8 cellular contexts compared by ENCODE assay signal in genomic region chr15:20255641-20256040, GRCh38.
DNase-seq lines count a peak whose midpoint lies in the region; ATAC-seq and TF ChIP-seq lines count a peak whose summit lies in the region.
"Not testable (repeated sequence)": the region's sequence is repeated elsewhere in the genome, so short reads cannot be mapped to it uniquely, and the experiment has no call there.

No MANE protein-coding gene starts in this region.

- not testable (repeated sequence) for TF ChIP-seq CTCF in chondrocyte (IDR thresholded peaks at IDR 0.05); mucosa of descending colon (IDR thresholded peaks at IDR 0.05); upper lobe of right lung (IDR thresholded peaks at IDR 0.05)

- not testable (repeated sequence) for H3K4me3 Mint-ChIP-seq in T-helper 17 cell; chondrocyte (ENCODE audit: unreplicated experiment); natural killer cell treated with Interleukin-12 subunit alpha and Interleukin-12 subunit beta and Interleukin-15 and Interleukin-18, amount 100 ng/mL, for 72 hours; stimulated activated memory B cell treated with anti-CD40 and anti-IgM and Interleukin-4, amounts not matched to agents 10 μg/mL and 1 μg/mL and 100 μg/mL, for 72 hours

- not testable (repeated sequence) for H3K4me1 Mint-ChIP-seq in T-helper 17 cell; chondrocyte (ENCODE audit: low read depth); natural killer cell treated with Interleukin-12 subunit alpha and Interleukin-12 subunit beta and Interleukin-15 and Interleukin-18, amount 100 ng/mL, for 72 hours (ENCODE audit: low read depth in 2 of 2); stimulated activated memory B cell treated with anti-CD40 and anti-IgM and Interleukin-4, amounts not matched to agents 10 μg/mL and 1 μg/mL and 100 μg/mL, for 72 hours

- H3K4me3 ChIP-seq in mucosa of descending colon, upper lobe of right lung: not testable (repeated sequence)

- peak overlapping the region; percentile 8 for H3K27ac Mint-ChIP-seq in T-helper 17 cell
- H3K27ac Mint-ChIP-seq in chondrocyte (ENCODE audit: unreplicated experiment); natural killer cell treated with Interleukin-12 subunit alpha and Interleukin-12 subunit beta and Interleukin-15 and Interleukin-18, amount 100 ng/mL, for 72 hours; stimulated activated memory B cell treated with anti-CD40 and anti-IgM and Interleukin-4, amounts not matched to agents 10 μg/mL and 1 μg/mL and 100 μg/mL, for 72 hours: not testable (repeated sequence)

- not testable (repeated sequence) for H3K9me3 ChIP-seq in T-helper 17 cell (ENCODE audit: control insufficient read depth, low read length, poor library complexity, severe bottlenecking); upper lobe of right lung
- peaks cover 87% of the 10 kb centered on the region for H3K9me3 ChIP-seq in mucosa of descending colon

- not testable (repeated sequence) for H3K27me3 ChIP-seq in upper lobe of right lung

- DNase-seq in D341Med (ENCODE audit: low spot score) (peak; percentile 8), chondrocyte (ENCODE audit: low spot score) (peak; percentile 97)
- not testable (repeated sequence) for DNase-seq in T-helper 17 cell; mucosa of descending colon; natural killer cell treated with Interleukin-12 subunit alpha and Interleukin-12 subunit beta and Interleukin-15 and Interleukin-18, amount 100 ng/mL, for 72 hours (ENCODE audit: low spot score); upper lobe of right lung

- H3K4me1 ChIP-seq in mucosa of descending colon (ENCODE audit: low read depth); upper lobe of right lung: not testable (repeated sequence)

- not testable (repeated sequence) for H3K36me3 ChIP-seq in mucosa of descending colon (ENCODE audit: low read depth); upper lobe of right lung

- intact Hi-C loops in mucosa of descending colon (cut with DNase I, micrococcal nuclease); upper lobe of right lung (cut with DNase I): not testable (repeated sequence)

- peaks cover 16% of the 10 kb centered on the region for H3K27me3 Mint-ChIP-seq in T-helper 17 cell
- not testable (repeated sequence) for H3K27me3 Mint-ChIP-seq in chondrocyte (ENCODE audit: low read depth); natural killer cell treated with Interleukin-12 subunit alpha and Interleukin-12 subunit beta and Interleukin-15 and Interleukin-18, amount 100 ng/mL, for 72 hours; stimulated activated memory B cell treated with anti-CD40 and anti-IgM and Interleukin-4, amounts not matched to agents 10 μg/mL and 1 μg/mL and 100 μg/mL, for 72 hours

- peaks cover 44% of the 10 kb centered on the region for H3K9me3 Mint-ChIP-seq in chondrocyte (ENCODE audit: low read depth)
- not testable (repeated sequence) for H3K9me3 Mint-ChIP-seq in natural killer cell treated with Interleukin-12 subunit alpha and Interleukin-12 subunit beta and Interleukin-15 and Interleukin-18, amount 100 ng/mL, for 72 hours; stimulated activated memory B cell treated with anti-CD40 and anti-IgM and Interleukin-4, amounts not matched to agents 10 μg/mL and 1 μg/mL and 100 μg/mL, for 72 hours

- ATAC-seq in T-helper 17 cell: peak; percentile 14
- ATAC-seq in esophagus mucosa: peak; percentile 18
- ATAC-seq in mucosa of descending colon: peak; percentile 15
- peak; percentile 45 to 46 for ATAC-seq in natural killer cell treated with Interleukin-12 subunit alpha and Interleukin-12 subunit beta and Interleukin-15 and Interleukin-18, amount 100 ng/mL, for 72 hours
- peak; percentile 4 for ATAC-seq in stimulated activated memory B cell treated with anti-CD40 and anti-IgM and Interleukin-4, amounts not matched to agents 10 μg/mL and 1 μg/mL and 100 μg/mL, for 72 hours
- peak; percentile 34 for ATAC-seq in upper lobe of right lung

- not testable (repeated sequence) for H3K36me3 Mint-ChIP-seq in T-helper 17 cell (ENCODE audit: low read depth); chondrocyte (ENCODE audit: low read depth); natural killer cell treated with Interleukin-12 subunit alpha and Interleukin-12 subunit beta and Interleukin-15 and Interleukin-18, amount 100 ng/mL, for 72 hours; stimulated activated memory B cell treated with anti-CD40 and anti-IgM and Interleukin-4, amounts not matched to agents 10 μg/mL and 1 μg/mL and 100 μg/mL, for 72 hours

- H3K27ac ChIP-seq in upper lobe of right lung: not testable (repeated sequence)
